In the genomic region with DNA sequence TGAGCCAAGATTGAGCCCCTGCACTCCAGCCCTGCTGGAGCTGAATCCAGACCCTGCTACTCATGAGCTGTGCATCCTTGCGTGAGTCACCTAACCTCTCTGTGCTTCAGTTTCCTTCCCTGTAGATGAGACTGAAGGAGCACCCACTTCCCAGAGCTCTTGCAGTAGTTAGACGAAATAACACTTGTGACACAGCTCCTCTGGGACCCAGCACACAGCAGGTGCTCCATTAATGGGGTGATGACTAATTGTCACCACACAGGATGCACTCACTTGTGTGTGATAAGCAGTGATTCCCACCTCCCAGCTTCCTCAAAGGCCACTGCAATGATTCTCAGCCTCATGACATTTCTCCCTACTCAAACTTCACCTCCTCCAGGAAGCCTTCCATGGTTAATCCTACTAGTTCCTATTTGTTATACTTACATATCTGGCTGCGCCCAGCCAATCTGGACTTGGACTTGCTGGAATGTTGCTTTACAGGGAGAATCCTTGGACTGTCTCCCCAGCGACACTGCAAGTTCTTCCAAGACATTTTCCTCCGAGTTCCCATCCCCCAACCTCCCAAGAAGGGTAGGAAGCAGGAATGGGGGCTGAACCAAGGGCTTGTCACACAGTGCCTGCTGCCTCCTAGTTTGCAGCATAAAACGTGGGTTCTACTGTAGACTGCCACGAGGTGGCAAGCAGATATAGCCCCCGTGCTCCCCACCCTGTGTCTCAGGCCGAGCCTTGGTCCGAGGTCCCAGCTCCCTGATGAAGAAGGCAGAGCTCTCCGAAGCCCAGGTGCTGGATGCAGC, we compare ENCODE assay signal across 1 cellular context.
TF ChIP-seq lines count a peak whose summit lies in the region.

No MANE protein-coding gene starts in this region.

TF ChIP-seq in K562, 482 proteins besides CTCF, POLR2A, EP300 and RAD21 (continued from another document and continues in another):
- TF ChIP-seq ZNF217 (CRISPR knock-in tag; IDR thresholded peaks at IDR 0.05) (no peak), ZNF764 (CRISPR knock-in tag; IDR thresholded peaks at IDR 0.05; ENCODE audit: low read depth) (no peak), SOX6 (IDR thresholded peaks at IDR 0.05) (no peak), FOXJ2 (tag; IDR thresholded peaks at IDR 0.05) (no peak), PTRF (tag; IDR thresholded peaks at IDR 0.05) (no peak), TOE1 (IDR thresholded peaks at IDR 0.05; ENCODE audit: borderline replicate concordance) (peak; percentile 23; the same call in 1 of the 2 replicates), TOE1 (CRISPR knock-in tag; IDR thresholded peaks at IDR 0.05; ENCODE audit: borderline replicate concordance, low read depth) (no peak), YBX1 (IDR thresholded peaks at IDR 0.05) (no peak), SP1 (CRISPR knock-in tag; IDR thresholded peaks at IDR 0.05) (no peak), NUFIP1 (IDR thresholded peaks at IDR 0.05; ENCODE audit: partially characterized antibody) (no peak), SRSF9 (IDR thresholded peaks at IDR 0.05; ENCODE audit: borderline replicate concordance, low read depth, low read length) (no peak), KDM1A (IDR thresholded peaks at IDR 0.05) (peak; percentile 98), HDAC2 (IDR thresholded peaks at IDR 0.05) (peak; percentile 92), FOSL1 (tag; conservative IDR thresholded peaks at IDR 0.05) (peak; percentile 84), ZNF197 (CRISPR knock-in tag; IDR thresholded peaks at IDR 0.05; ENCODE audit: low read depth) (no peak), ESRRA (IDR thresholded peaks at IDR 0.05; ENCODE audit: borderline replicate concordance, low read depth) (no peak), HSF4 (CRISPR knock-in tag; IDR thresholded peaks at IDR 0.05; ENCODE audit: borderline replicate concordance) (no peak), TRIM24 (IDR thresholded peaks at IDR 0.05) (peak in 1 of 2 experiments; percentile 14; a peak in 2 of 4 replicates), HDAC8 (tag; IDR thresholded peaks at IDR 0.05) (no peak), ZNF780A (CRISPR knock-in tag; IDR thresholded peaks at IDR 0.05) (no peak), CBFB (CRISPR knock-in tag; IDR thresholded peaks at IDR 0.05) (no peak), SRSF3 (IDR thresholded peaks at IDR 0.05; ENCODE audit: insufficient read depth, low read length) (no peak), SRSF7 (optimal IDR thresholded peaks at IDR 0.05; ENCODE audit: low read depth, low read length) (no peak), ZNF232 (CRISPR knock-in tag; IDR thresholded peaks at IDR 0.05) (no peak), DACH1 (IDR thresholded peaks at IDR 0.05; ENCODE audit: partially characterized antibody) (peak; percentile 49), MCM2 (IDR thresholded peaks at IDR 0.05; ENCODE audit: low read depth) (no peak), ZNF24 (IDR thresholded peaks at IDR 0.05) (no peak), CBX5 (IDR thresholded peaks at IDR 0.05; ENCODE audit: borderline replicate concordance, low read depth) (no peak), ZNF436 (CRISPR knock-in tag; IDR thresholded peaks at IDR 0.05) (peak; percentile 92), PURB (CRISPR knock-in tag; IDR thresholded peaks at IDR 0.05; ENCODE audit: low read depth) (no peak), CHCHD3 (CRISPR knock-in tag; IDR thresholded peaks at IDR 0.05) (no peak), RFX7 (CRISPR knock-in tag; IDR thresholded peaks at IDR 0.05) (no peak), GTF2E2 (tag; IDR thresholded peaks at IDR 0.05) (no peak), CBFA2T2 (conservative IDR thresholded peaks at IDR 0.05) (peak; percentile 44; the same call in 1 of the 2 replicates), HLTF (IDR thresholded peaks at IDR 0.05) (no peak), CHD4 (IDR thresholded peaks at IDR 0.05; ENCODE audit: insufficient read depth, insufficient replicate concordance, low read depth, low read length, poor library complexity, severe bottlenecking) (no peak), COPS2 (conservative IDR thresholded peaks at IDR 0.05) (no peak)
- TF ChIP-seq, protein P1, sequence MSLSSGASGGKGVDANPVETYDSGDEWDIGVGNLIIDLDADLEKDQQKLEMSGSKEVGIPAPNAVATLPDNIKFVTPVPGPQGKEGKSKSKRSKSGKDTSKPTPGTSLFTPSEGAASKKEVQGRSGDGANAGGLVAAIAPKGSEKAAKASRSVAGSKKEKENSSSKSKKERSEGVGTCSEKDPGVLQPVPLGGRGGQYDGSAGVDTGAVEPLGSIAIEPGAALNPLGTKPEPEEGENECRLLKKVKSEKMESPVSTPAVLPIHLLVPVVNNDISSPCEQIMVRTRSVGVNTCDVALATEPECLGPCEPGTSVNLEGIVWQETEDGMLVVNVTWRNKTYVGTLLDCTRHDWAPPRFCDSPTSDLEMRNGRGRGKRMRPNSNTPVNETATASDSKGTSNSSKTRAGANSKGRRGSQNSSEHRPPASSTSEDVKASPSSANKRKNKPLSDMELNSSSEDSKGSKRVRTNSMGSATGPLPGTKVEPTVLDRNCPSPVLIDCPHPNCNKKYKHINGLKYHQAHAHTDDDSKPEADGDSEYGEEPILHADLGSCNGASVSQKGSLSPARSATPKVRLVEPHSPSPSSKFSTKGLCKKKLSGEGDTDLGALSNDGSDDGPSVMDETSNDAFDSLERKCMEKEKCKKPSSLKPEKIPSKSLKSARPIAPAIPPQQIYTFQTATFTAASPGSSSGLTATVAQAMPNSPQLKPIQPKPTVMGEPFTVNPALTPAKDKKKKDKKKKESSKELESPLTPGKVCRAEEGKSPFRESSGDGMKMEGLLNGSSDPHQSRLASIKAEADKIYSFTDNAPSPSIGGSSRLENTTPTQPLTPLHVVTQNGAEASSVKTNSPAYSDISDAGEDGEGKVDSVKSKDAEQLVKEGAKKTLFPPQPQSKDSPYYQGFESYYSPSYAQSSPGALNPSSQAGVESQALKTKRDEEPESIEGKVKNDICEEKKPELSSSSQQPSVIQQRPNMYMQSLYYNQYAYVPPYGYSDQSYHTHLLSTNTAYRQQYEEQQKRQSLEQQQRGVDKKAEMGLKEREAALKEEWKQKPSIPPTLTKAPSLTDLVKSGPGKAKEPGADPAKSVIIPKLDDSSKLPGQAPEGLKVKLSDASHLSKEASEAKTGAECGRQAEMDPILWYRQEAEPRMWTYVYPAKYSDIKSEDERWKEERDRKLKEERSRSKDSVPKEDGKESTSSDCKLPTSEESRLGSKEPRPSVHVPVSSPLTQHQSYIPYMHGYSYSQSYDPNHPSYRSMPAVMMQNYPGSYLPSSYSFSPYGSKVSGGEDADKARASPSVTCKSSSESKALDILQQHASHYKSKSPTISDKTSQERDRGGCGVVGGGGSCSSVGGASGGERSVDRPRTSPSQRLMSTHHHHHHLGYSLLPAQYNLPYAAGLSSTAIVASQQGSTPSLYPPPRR (CRISPR knock-in tag; IDR thresholded peaks at IDR 0.05; ENCODE audit: borderline replicate concordance), result no peak
- TF ChIP-seq, protein P2, sequence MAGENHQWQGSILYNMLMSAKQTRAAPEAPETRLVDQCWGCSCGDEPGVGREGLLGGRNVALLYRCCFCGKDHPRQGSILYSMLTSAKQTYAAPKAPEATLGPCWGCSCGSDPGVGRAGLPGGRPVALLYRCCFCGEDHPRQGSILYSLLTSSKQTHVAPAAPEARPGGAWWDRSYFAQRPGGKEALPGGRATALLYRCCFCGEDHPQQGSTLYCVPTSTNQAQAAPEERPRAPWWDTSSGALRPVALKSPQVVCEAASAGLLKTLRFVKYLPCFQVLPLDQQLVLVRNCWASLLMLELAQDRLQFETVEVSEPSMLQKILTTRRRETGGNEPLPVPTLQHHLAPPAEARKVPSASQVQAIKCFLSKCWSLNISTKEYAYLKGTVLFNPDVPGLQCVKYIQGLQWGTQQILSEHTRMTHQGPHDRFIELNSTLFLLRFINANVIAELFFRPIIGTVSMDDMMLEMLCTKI (IDR thresholded peaks at IDR 0.05; ENCODE audit: partially characterized antibody), result no peak
- TF ChIP-seq, protein P3, sequence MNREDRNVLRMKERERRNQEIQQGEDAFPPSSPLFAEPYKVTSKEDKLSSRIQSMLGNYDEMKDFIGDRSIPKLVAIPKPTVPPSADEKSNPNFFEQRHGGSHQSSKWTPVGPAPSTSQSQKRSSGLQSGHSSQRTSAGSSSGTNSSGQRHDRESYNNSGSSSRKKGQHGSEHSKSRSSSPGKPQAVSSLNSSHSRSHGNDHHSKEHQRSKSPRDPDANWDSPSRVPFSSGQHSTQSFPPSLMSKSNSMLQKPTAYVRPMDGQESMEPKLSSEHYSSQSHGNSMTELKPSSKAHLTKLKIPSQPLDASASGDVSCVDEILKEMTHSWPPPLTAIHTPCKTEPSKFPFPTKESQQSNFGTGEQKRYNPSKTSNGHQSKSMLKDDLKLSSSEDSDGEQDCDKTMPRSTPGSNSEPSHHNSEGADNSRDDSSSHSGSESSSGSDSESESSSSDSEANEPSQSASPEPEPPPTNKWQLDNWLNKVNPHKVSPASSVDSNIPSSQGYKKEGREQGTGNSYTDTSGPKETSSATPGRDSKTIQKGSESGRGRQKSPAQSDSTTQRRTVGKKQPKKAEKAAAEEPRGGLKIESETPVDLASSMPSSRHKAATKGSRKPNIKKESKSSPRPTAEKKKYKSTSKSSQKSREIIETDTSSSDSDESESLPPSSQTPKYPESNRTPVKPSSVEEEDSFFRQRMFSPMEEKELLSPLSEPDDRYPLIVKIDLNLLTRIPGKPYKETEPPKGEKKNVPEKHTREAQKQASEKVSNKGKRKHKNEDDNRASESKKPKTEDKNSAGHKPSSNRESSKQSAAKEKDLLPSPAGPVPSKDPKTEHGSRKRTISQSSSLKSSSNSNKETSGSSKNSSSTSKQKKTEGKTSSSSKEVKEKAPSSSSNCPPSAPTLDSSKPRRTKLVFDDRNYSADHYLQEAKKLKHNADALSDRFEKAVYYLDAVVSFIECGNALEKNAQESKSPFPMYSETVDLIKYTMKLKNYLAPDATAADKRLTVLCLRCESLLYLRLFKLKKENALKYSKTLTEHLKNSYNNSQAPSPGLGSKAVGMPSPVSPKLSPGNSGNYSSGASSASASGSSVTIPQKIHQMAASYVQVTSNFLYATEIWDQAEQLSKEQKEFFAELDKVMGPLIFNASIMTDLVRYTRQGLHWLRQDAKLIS (CRISPR knock-in tag; IDR thresholded peaks at IDR 0.05), result no peak
- TF ChIP-seq, protein P4, sequence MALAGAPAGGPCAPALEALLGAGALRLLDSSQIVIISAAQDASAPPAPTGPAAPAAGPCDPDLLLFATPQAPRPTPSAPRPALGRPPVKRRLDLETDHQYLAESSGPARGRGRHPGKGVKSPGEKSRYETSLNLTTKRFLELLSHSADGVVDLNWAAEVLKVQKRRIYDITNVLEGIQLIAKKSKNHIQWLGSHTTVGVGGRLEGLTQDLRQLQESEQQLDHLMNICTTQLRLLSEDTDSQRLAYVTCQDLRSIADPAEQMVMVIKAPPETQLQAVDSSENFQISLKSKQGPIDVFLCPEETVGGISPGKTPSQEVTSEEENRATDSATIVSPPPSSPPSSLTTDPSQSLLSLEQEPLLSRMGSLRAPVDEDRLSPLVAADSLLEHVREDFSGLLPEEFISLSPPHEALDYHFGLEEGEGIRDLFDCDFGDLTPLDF (CRISPR knock-in tag; IDR thresholded peaks at IDR 0.05), result no peak
- TF ChIP-seq, protein P5, sequence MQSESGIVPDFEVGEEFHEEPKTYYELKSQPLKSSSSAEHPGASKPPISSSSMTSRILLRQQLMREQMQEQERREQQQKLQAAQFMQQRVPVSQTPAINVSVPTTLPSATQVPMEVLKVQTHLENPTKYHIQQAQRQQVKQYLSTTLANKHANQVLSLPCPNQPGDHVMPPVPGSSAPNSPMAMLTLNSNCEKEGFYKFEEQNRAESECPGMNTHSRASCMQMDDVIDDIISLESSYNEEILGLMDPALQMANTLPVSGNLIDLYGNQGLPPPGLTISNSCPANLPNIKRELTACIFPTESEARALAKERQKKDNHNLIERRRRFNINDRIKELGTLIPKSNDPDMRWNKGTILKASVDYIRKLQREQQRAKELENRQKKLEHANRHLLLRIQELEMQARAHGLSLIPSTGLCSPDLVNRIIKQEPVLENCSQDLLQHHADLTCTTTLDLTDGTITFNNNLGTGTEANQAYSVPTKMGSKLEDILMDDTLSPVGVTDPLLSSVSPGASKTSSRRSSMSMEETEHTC (IDR thresholded peaks at IDR 0.05), result no peak
- TF ChIP-seq, protein P6, sequence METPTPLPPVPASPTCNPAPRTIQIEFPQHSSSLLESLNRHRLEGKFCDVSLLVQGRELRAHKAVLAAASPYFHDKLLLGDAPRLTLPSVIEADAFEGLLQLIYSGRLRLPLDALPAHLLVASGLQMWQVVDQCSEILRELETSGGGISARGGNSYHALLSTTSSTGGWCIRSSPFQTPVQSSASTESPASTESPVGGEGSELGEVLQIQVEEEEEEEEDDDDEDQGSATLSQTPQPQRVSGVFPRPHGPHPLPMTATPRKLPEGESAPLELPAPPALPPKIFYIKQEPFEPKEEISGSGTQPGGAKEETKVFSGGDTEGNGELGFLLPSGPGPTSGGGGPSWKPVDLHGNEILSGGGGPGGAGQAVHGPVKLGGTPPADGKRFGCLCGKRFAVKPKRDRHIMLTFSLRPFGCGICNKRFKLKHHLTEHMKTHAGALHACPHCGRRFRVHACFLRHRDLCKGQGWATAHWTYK (CRISPR knock-in tag; IDR thresholded peaks at IDR 0.05), result no peak
- TF ChIP-seq, protein P7, sequence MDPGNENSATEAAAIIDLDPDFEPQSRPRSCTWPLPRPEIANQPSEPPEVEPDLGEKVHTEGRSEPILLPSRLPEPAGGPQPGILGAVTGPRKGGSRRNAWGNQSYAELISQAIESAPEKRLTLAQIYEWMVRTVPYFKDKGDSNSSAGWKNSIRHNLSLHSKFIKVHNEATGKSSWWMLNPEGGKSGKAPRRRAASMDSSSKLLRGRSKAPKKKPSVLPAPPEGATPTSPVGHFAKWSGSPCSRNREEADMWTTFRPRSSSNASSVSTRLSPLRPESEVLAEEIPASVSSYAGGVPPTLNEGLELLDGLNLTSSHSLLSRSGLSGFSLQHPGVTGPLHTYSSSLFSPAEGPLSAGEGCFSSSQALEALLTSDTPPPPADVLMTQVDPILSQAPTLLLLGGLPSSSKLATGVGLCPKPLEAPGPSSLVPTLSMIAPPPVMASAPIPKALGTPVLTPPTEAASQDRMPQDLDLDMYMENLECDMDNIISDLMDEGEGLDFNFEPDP (CRISPR knock-in tag; IDR thresholded peaks at IDR 0.05), result no peak
- TF ChIP-seq, protein P8, sequence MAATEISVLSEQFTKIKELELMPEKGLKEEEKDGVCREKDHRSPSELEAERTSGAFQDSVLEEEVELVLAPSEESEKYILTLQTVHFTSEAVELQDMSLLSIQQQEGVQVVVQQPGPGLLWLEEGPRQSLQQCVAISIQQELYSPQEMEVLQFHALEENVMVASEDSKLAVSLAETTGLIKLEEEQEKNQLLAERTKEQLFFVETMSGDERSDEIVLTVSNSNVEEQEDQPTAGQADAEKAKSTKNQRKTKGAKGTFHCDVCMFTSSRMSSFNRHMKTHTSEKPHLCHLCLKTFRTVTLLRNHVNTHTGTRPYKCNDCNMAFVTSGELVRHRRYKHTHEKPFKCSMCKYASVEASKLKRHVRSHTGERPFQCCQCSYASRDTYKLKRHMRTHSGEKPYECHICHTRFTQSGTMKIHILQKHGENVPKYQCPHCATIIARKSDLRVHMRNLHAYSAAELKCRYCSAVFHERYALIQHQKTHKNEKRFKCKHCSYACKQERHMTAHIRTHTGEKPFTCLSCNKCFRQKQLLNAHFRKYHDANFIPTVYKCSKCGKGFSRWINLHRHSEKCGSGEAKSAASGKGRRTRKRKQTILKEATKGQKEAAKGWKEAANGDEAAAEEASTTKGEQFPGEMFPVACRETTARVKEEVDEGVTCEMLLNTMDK (IDR thresholded peaks at IDR 0.05; ENCODE audit: borderline replicate concordance, insufficient read depth, low read depth, low read length, poor library complexity, severe bottlenecking), result no peak
- TF ChIP-seq, protein P9, sequence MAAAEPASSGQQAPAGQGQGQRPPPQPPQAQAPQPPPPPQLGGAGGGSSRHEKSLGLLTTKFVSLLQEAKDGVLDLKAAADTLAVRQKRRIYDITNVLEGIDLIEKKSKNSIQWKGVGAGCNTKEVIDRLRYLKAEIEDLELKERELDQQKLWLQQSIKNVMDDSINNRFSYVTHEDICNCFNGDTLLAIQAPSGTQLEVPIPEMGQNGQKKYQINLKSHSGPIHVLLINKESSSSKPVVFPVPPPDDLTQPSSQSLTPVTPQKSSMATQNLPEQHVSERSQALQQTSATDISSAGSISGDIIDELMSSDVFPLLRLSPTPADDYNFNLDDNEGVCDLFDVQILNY (CRISPR knock-in tag; IDR thresholded peaks at IDR 0.05), result no peak
